In the genomic region with DNA sequence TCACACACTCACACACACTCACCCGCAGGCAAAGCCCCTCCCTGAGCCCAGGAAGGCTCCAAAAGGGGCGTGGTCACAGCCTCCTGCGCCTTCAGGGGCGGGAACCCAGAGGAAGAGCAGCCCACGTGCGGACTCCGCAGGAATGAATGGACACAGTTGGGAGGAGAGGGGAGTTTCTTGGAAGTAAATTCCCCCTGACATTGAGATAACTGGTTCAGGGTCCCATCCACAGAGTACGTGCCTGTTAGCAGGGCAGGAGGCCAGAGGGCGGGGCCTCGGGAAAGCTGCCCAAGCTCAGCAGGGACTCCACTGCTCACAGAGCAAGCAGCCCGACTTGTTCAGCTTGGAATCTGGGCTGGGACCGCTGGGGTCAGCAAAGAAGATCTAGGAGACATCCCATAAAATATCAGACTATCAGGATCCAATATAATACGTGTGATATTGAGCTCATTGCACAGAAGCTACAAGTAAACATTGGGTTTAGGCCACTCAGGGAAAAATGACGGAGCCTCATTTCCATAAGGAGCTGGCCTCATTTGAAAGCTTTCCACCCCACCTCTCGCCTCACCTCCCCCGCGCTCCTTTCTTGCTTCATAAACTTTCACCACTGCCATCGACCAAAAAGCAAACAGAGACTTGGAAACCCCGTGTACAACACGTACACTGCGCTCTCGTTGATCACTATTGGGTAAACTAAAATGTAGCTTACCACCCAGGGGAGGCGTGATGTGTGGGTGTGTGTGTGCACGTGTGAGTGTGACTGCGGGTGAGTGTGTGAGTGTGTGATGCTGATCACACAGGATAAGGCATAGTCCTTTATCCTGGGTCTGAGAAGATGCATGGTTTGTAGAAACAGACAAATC, we compare ENCODE assay signal across 9 cellular contexts. TPM values are rescaled to one million over a fixed set of nuclear protein-coding genes. Genes with fewer than 3 reads are reported as not detected.
A peak's percentile ranks its signal among the peaks of the same experiment; 100 is the strongest.
DNase-seq lines count a peak whose midpoint lies in the region; ATAC-seq and TF ChIP-seq lines count a peak whose summit lies in the region.
"Had no signal": no experiment of that assay in that cellular context is flagged by ENCODE, and none has a peak within 500 bp of the region (broad histone marks: within the 10 kb centered on the region; RNA-seq: fewer than 3 reads in every experiment).

No MANE protein-coding gene starts in this region.

- H3K9ac ChIP-seq in skeletal muscle satellite cell (ENCODE audit: low read depth, low read length) = peak overlapping the region; percentile 12
- H3K9ac ChIP-seq: KMS-11 had no signal

- intact Hi-C loops in left cardiac atrium (cut with DNase I) = no loop called here

- H3K9me3 Mint-ChIP-seq in activated naive CD4-positive, alpha-beta T cell treated with anti-CD3 and anti-CD28 coated beads, Interleukin-2, amount 50 U/mL, for 72 hours = no peaks in the 10 kb centered on the region

- H3K27me3 ChIP-seq in skeletal muscle satellite cell (ENCODE audit: control insufficient read depth, insufficient read depth, low read length) = peaks cover 14% of the 10 kb centered on the region

- no peaks in the 10 kb centered on the region for H3K36me3 ChIP-seq in skeletal muscle satellite cell (ENCODE audit: insufficient read depth, low read length)

- CTCF ChIA-PET in RWPE1 (lab: Yijun Ruan, JAX) = interaction anchor here (0.6 kb wide), 2 partner anchors 17 to 306 kb away, joined by 3 read pairs; no protein-coding TSS in a partner anchor

- no peak overlapping the region for H3K27ac Mint-ChIP-seq in activated naive CD4-positive, alpha-beta T cell treated with anti-CD3 and anti-CD28 coated beads, Interleukin-2, amount 50 U/mL, for 72 hours

- no peaks in the 10 kb centered on the region for H3K9me3 ChIP-seq in skeletal muscle satellite cell (replicated peaks; ENCODE audit: low read length)

- POLR2A ChIA-PET in RWPE1 (lab: Yijun Ruan, JAX; ENCODE audit: low non-redundant PET) = no interaction called here

- peak overlapping the region; percentile 47 for H3K4me3 ChIP-seq in skeletal muscle satellite cell (ENCODE audit: low read length)

- TF ChIP-seq CTCF in RWPE1 (conservative IDR thresholded peaks at IDR 0.05; ENCODE audit: low read depth) = no peak

- DNase-seq in HCEC 1CT (peak; percentile 20), RWPE1 (ENCODE audit: low spot score) (peak; percentile 54), left cardiac atrium (peak; percentile 76), UCSD-AML1 (lab: John Stamatoyannopoulos, UW; ENCODE audit: unreplicated experiment) (no peak)
- no peak for DNase-seq in activated CD4-positive, alpha-beta T cell treated with anti-CD3 and anti-CD28 coated beads, Interleukin-2, amount 50 U/mL, for 48 hours
- DNase-seq in activated naive CD4-positive, alpha-beta T cell treated with anti-CD3 and anti-CD28 coated beads, Interleukin-2, amount 50 U/mL, for 72 hours (ENCODE audit: low spot score in 2 of 2) = no peak

- H3K36me3 Mint-ChIP-seq in activated naive CD4-positive, alpha-beta T cell treated with anti-CD3 and anti-CD28 coated beads, Interleukin-2, amount 50 U/mL, for 72 hours = peaks cover 0 to 4% of the 10 kb centered on the region in 2 donors

- peak overlapping the region; percentile 76 for H3K4me2 ChIP-seq in skeletal muscle satellite cell (ENCODE audit: low read length)
- H3K4me2 ChIP-seq: KMS-11 had no signal

- ATAC-seq in left cardiac atrium (peak; percentile 41 to 83), GM18517 (IDR thresholded peaks at IDR 0.05; ENCODE audit: unreplicated experiment) (no peak)
- no peak for ATAC-seq in activated naive CD4-positive, alpha-beta T cell treated with anti-CD3 and anti-CD28 coated beads, Interleukin-2, amount 50 U/mL, for 72 hours

- H3K4me1 ChIP-seq in skeletal muscle satellite cell (ENCODE audit: control insufficient read depth, insufficient read depth, low read length) = peaks cover 38% of the 10 kb centered on the region

- no peak overlapping the region for H3K27ac ChIP-seq in RWPE1
- H3K27ac ChIP-seq: KMS-11 had no signal

RNA-seq across cellular contexts. Expression of a gene that starts 36.0 kb away (rescaled TPM):
- total RNA-seq in left cardiac atrium = 10 to 100 TPM; 39.2 to 46.8 TPM
- total RNA-seq in skeletal muscle satellite cell (2012; rRNA removed) = 21.5 and 28.4 TPM in 2 replicates
- total RNA-seq in activated naive CD4-positive, alpha-beta T cell treated with anti-CD3 and anti-CD28 coated beads, Interleukin-2, amount 50 U/mL, for 72 hours = 10 to 100 TPM; 33.5 to 56.7 TPM

Comparison
In these comparisons a context has a peak if more than half of its experiments do, and no peak if none do; other contexts are left out.
1. DNase-seq: peak in HCEC 1CT (single experiment), RWPE1 (single experiment) and left cardiac atrium (single experiment); none in UCSD-AML1 (single experiment), activated CD4-positive, alpha-beta T cell treated with anti-CD3 and anti-CD28 coated beads, Interleukin-2, amount 50 U/mL, for 48 hours (0 of 2) and activated naive CD4-positive, alpha-beta T cell treated with anti-CD3 and anti-CD28 coated beads, Interleukin-2, amount 50 U/mL, for 72 hours (0 of 2).
2. ATAC-seq: peak in left cardiac atrium (2 of 2); none in GM18517 (single experiment) and activated naive CD4-positive, alpha-beta T cell treated with anti-CD3 and anti-CD28 coated beads, Interleukin-2, amount 50 U/mL, for 72 hours (0 of 2).